Comparison of ENCODE assay signal across 12 cellular contexts in genomic region chr15:74511583-74511982, GRCh38. TPM values are rescaled to one million over a fixed set of nuclear protein-coding genes. Genes with fewer than 3 reads are reported as not detected.
DNase-seq lines count a peak whose midpoint lies in the region; ATAC-seq and TF ChIP-seq lines count a peak whose summit lies in the region.
"Had no signal": no experiment of that assay in that cellular context is flagged by ENCODE, and none has a peak within 500 bp of the region (broad histone marks: within the 10 kb centered on the region; RNA-seq: fewer than 3 reads in every experiment).

No MANE protein-coding gene starts in this region.

- peak overlapping the region; percentile 60 to 89 (median 78) for H3K4me2 ChIP-seq in BLaER1 treated with 17β-estradiol and CSF1 and Interleukin-3, amounts not matched to agents 10 nM and 100 nM

- ATAC-seq in GM19467 (IDR thresholded peaks at IDR 0.05; ENCODE audit: unreplicated experiment) (peak; percentile 53), GM21526 (IDR thresholded peaks at IDR 0.05; ENCODE audit: low FRiP score, unreplicated experiment) (no peak)
- ATAC-seq: T-cell had no signal

- peaks cover 17 to 30% (median 23%) of the 10 kb centered on the region in 10 experiments for H3K4me1 ChIP-seq in BLaER1 treated with 17β-estradiol and CSF1 and Interleukin-3, amounts not matched to agents 10 nM and 100 nM
- no peaks in the 10 kb centered on the region for H3K4me1 ChIP-seq in suprapubic skin

- TF ChIP-seq CTCF in cardiac fibroblast (IDR thresholded peaks at IDR 0.05; ENCODE audit: low read depth, low read length) (no peak), suprapubic skin (IDR thresholded peaks at IDR 0.05) (no peak)

- peak overlapping the region in 2 of 10 experiments; percentile 8 to 20; a peak in 2 of 20 replicates for H3K4me3 ChIP-seq in BLaER1 treated with 17β-estradiol and CSF1 and Interleukin-3, amounts not matched to agents 10 nM and 100 nM
- H3K4me3 ChIP-seq in cardiac fibroblast (replicated peaks in 1 of 2; ENCODE audit: low read depth in 2 of 2, low read length in 2 of 2) (no peak overlapping the region), suprapubic skin (no peak overlapping the region)
- H3K4me3 ChIP-seq: dorsolateral prefrontal cortex had no signal

- H3K9ac ChIP-seq in BLaER1 treated with 17β-estradiol and CSF1 and Interleukin-3, amounts not matched to agents 10 nM and 100 nM: peak overlapping the region in 9 of 11 experiments; percentile 5 to 70 (median 49); a peak in 15 of 22 replicates

- H4K20me1 ChIP-seq in BLaER1 treated with 17β-estradiol and CSF1 and Interleukin-3, amounts not matched to agents 10 nM and 100 nM: no peaks in the 10 kb centered on the region

- intact Hi-C loops in posterior cingulate gyrus (cut with DNase I): no loop called here

- DNase-seq in HT1080 (ENCODE audit: low read depth) (peak; percentile 65), cardiac fibroblast (ENCODE audit: low read depth in 2 of 2) (peak; percentile 16 to 26), posterior cingulate gyrus (no peak), suprapubic skin (ENCODE audit: low spot score in 2 of 2) (no peak)
- no peak for DNase-seq in stimulated activated CD4-positive, alpha-beta T cell treated with anti-CD3 and anti-CD28 coated beads, Interleukin-2, amount 100 ng/mL, for 48 hours
- DNase-seq: NCI-H2081 treated with DMSO at 0.1 percent for 48 hours; stimulated activated CD4-positive, alpha-beta T cell treated with anti-CD3 and anti-CD28 coated beads, Interleukin-4, amount 100 ng/mL, for 1 hour had no signal

- TF ChIP-seq EP300 in suprapubic skin (IDR thresholded peaks at IDR 0.05): no peak

- no peaks in the 10 kb centered on the region for H3K36me3 ChIP-seq in BLaER1 treated with 17β-estradiol and CSF1 and Interleukin-3, amounts not matched to agents 10 nM and 100 nM
- no peaks in the 10 kb centered on the region for H3K36me3 ChIP-seq in suprapubic skin

- no peak for TF ChIP-seq POLR2A in suprapubic skin (IDR thresholded peaks at IDR 0.05)

- H3K27ac ChIP-seq in BLaER1 treated with 17β-estradiol and CSF1 and Interleukin-3, amounts not matched to agents 10 nM and 100 nM: peak overlapping the region; percentile 45 to 87 (median 74); a peak in 20 of 22 replicates
- no peak overlapping the region for H3K27ac ChIP-seq in suprapubic skin

- no peaks in the 10 kb centered on the region for H3K9me3 ChIP-seq in BLaER1 treated with 17β-estradiol and CSF1 and Interleukin-3, amounts not matched to agents 10 nM and 100 nM (replicated peaks in 1 of 11)
- H3K9me3 ChIP-seq in suprapubic skin: no peaks in the 10 kb centered on the region

- no peaks in the 10 kb centered on the region for H3K27me3 ChIP-seq in BLaER1 treated with 17β-estradiol and CSF1 and Interleukin-3, amounts not matched to agents 10 nM and 100 nM
- no peaks in the 10 kb centered on the region for H3K27me3 ChIP-seq in suprapubic skin
- H3K27me3 ChIP-seq: dorsolateral prefrontal cortex had no signal

- 81% methylated on average over 4 of the region's 4 CpGs for WGBS in suprapubic skin

RNA-seq across cellular contexts. Expression of gene ARID3B, which starts 29.4 kb away (rescaled TPM):
- total RNA-seq in HT1080 (2014; rRNA removed; shearing (Covaris generic)): 3.5 and 4.9 TPM in 2 replicates
- polyA plus RNA-seq in HT1080 (2015; cell fraction: cytosol; rRNA removed): 4.0 TPM in 2 replicates
- 12.4 and 16.2 TPM in 2 replicates for polyA plus RNA-seq in HT1080 (2015; cell fraction: nucleus; rRNA removed)
- 10 to 100 TPM in 1 of 4 donors, 1 to 10 TPM in 3; 6.7 to 12.3 (median 8.4) TPM for total RNA-seq in suprapubic skin

RNA-seq across cellular contexts. Expression of gene UBL7, which starts 50.6 kb away (rescaled TPM):
- 160 and 187 TPM in 2 replicates for total RNA-seq in HT1080 (2014; rRNA removed; shearing (Covaris generic))
- 136 and 139 TPM in 2 replicates for polyA plus RNA-seq in HT1080 (2015; cell fraction: cytosol; rRNA removed)
- polyA plus RNA-seq in HT1080 (2015; cell fraction: nucleus; rRNA removed): 72.8 and 74.4 TPM in 2 replicates
- total RNA-seq in suprapubic skin: 10 to 100 TPM; 32.2 to 74.2 (median 62.8) TPM

Comparison
In these comparisons a context has a peak if more than half of its experiments do, and no peak if none do; other contexts are left out.
1. DNase-seq: peak in HT1080 (single experiment) and cardiac fibroblast (2 of 2); none in posterior cingulate gyrus (0 of 10), suprapubic skin (0 of 2) and stimulated activated CD4-positive, alpha-beta T cell treated with anti-CD3 and anti-CD28 coated beads, Interleukin-2, amount 100 ng/mL, for 48 hours (0 of 2).